ENCODE assay signal across 24 cellular contexts in the genomic region with DNA sequence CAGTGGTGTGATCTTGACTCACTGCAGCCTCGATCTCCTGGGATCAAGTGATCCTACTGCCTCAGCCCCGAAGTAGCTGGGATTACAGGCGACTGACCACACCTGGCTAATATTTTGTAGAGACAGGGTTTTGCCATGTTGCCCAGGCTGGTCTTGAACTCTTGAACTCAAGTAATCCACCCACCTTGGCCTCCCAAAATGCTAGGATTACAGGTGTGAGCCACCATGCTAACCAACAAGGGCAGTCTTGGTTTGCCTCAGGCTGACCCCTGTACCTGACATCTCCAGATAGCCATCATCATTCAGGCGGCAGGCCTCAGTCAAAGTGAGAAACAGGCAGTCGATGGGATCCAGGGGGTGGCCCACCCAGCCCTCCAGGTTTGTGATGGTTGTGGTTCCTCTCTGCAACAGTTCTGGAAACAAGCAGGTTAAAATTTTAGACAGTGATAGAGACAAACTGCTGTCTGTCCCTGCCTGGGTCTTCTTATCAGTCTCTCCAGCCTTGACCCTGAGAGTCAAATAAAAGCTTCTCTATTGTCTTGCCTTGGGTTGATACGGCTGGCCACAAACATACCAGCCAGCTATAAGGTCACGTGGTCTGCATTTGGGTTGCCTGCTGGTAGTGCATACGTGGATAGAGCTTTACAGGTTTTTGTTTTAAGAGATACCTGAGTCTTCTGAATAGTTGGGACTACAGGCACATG.
"Had no signal": no experiment of that assay in that cellular context is flagged by ENCODE, and none has a peak within 500 bp of the region (broad histone marks: within the 10 kb centered on the region; RNA-seq: fewer than 3 reads in every experiment).

No MANE protein-coding gene starts in this region.

- DNase-seq: activated CD4-positive, alpha-beta T cell treated with anti-CD3 and anti-CD28 coated beads for 36 hours; activated CD4-positive, alpha-beta T cell treated with anti-CD3 and anti-CD28 coated beads, Interleukin-2, amount 50 U/mL, for 1 hour; activated CD8-positive, alpha-beta memory T cell treated with anti-CD3 and anti-CD28 coated beads, Interleukin-2, amount 50 U/mL, for 4 hours; activated CD8-positive, alpha-beta T cell treated with anti-CD3 and anti-CD28 coated beads for 36 hours; amygdala; KG1; NCI-H1092; NCI-H1417 treated with DMSO at 0.1 percent for 48 hours; NCI-H1694; NCI-H2029 treated with DMSO at 0.1 percent for 48 hours; NCI-H345; NCI-H510A; NCI-H526 treated with DMSO at 0.1 percent for 48 hours; NCI-H82; Peyer's patch; Right ventricle myocardium superior; SJCRH30; SK-N-SH; T-helper 1 cell; WERI-Rb-1 had no signal

- ATAC-seq: activated CD4-positive, alpha-beta T cell treated with anti-CD3 and anti-CD28 coated beads for 36 hours; activated CD8-positive, alpha-beta T cell treated with anti-CD3 and anti-CD28 coated beads for 36 hours had no signal

- H3K9me3 ChIP-seq: Peyer's patch, SJCRH30, SK-N-SH had no signal

- H3K27ac Mint-ChIP-seq: activated CD4-positive, alpha-beta T cell treated with anti-CD3 and anti-CD28 coated beads for 36 hours; activated CD8-positive, alpha-beta T cell treated with anti-CD3 and anti-CD28 coated beads for 36 hours; activated naive CD4-positive, alpha-beta T cell treated with anti-CD3 and anti-CD28 coated beads, Interleukin-2, amount 50 U/mL, for 24 hours had no signal

- H3K4me3 Mint-ChIP-seq: activated CD4-positive, alpha-beta T cell treated with anti-CD3 and anti-CD28 coated beads for 36 hours; activated CD8-positive, alpha-beta T cell treated with anti-CD3 and anti-CD28 coated beads for 36 hours; activated naive CD4-positive, alpha-beta T cell treated with anti-CD3 and anti-CD28 coated beads, Interleukin-2, amount 50 U/mL, for 24 hours; brain had no signal

- H3K36me3 ChIP-seq: cardiac muscle cell, SJCRH30 had no signal

- H3K4me3 ChIP-seq: cardiac muscle cell, Peyer's patch, SJCRH30 had no signal

- H3K9me3 Mint-ChIP-seq: activated CD8-positive, alpha-beta T cell treated with anti-CD3 and anti-CD28 coated beads for 36 hours; activated naive CD4-positive, alpha-beta T cell treated with anti-CD3 and anti-CD28 coated beads, Interleukin-2, amount 50 U/mL, for 24 hours; brain had no signal

- H3K27ac ChIP-seq: cardiac muscle cell, Peyer's patch, RWPE1, SJCRH30, WERI-Rb-1 had no signal

- H3K4me1 ChIP-seq: Peyer's patch, SJCRH30 had no signal

- H3K27me3 Mint-ChIP-seq: activated CD4-positive, alpha-beta T cell treated with anti-CD3 and anti-CD28 coated beads for 36 hours; activated CD8-positive, alpha-beta T cell treated with anti-CD3 and anti-CD28 coated beads for 36 hours; activated naive CD4-positive, alpha-beta T cell treated with anti-CD3 and anti-CD28 coated beads, Interleukin-2, amount 50 U/mL, for 24 hours; brain had no signal

- H3K27me3 ChIP-seq: cardiac muscle cell, Peyer's patch, SJCRH30 had no signal

- H3K4me1 Mint-ChIP-seq: brain had no signal
